ENCODE assay signal across 13 cellular contexts in genomic region chr4:14111730-14112171, GRCh38.
A peak's percentile ranks its signal among the peaks of the same experiment; 100 is the strongest.
DNase-seq lines count a peak whose midpoint lies in the region; ATAC-seq and TF ChIP-seq lines count a peak whose summit lies in the region.
"Had no signal": no experiment of that assay in that cellular context is flagged by ENCODE, and none has a peak within 500 bp of the region (broad histone marks: within the 10 kb centered on the region; RNA-seq: fewer than 3 reads in every experiment).

No MANE protein-coding gene starts in this region.

- no peak for ATAC-seq in HG03139 (IDR thresholded peaks at IDR 0.05; ENCODE audit: unreplicated experiment)
- ATAC-seq: activated CD8-positive, alpha-beta memory T cell treated with anti-CD3 and anti-CD28 coated beads, Interleukin-2, amount 10 ng/mL, durations not matched to agents 7 days and 5 days; activated naive CD8-positive, alpha-beta T cell treated with anti-CD3 and anti-CD28 coated beads, Interleukin-2, amount 50 U/mL, for 24 hours; right cardiac atrium had no signal

- TF ChIP-seq CTCF in HFFc6 (IDR thresholded peaks at IDR 0.05) = no peak

- peaks cover 75% of the 10 kb centered on the region for H3K4me1 Mint-ChIP-seq in HFFc6 (ENCODE audit: low read depth)
- H3K4me1 Mint-ChIP-seq in activated T-helper 2 cell treated with anti-CD3 and anti-CD28 coated beads, Interferon-gamma antibody, Interleukin-2, Interleukin-4, amounts not matched to agents 10 μg/mL and 5 μg/mL and 100 μg/mL, durations not matched to agents 14 hours and 24 hours and 36 hours (ENCODE audit: low read depth) = no peaks in the 10 kb centered on the region
- H3K4me1 Mint-ChIP-seq: activated CD8-positive, alpha-beta memory T cell treated with anti-CD3 and anti-CD28 coated beads, Interleukin-2, amount 10 ng/mL, durations not matched to agents 7 days and 5 days; activated naive CD8-positive, alpha-beta T cell treated with anti-CD3 and anti-CD28 coated beads, Interleukin-2, amount 50 U/mL, for 24 hours had no signal

- peaks cover 61% of the 10 kb centered on the region for H3K36me3 Mint-ChIP-seq in HFFc6 (ENCODE audit: low read depth)
- H3K36me3 Mint-ChIP-seq in activated T-helper 2 cell treated with anti-CD3 and anti-CD28 coated beads, Interferon-gamma antibody, Interleukin-2, Interleukin-4, amounts not matched to agents 10 μg/mL and 5 μg/mL and 100 μg/mL, durations not matched to agents 14 hours and 24 hours and 36 hours (ENCODE audit: low read depth) = no peaks in the 10 kb centered on the region
- H3K36me3 Mint-ChIP-seq: activated CD8-positive, alpha-beta memory T cell treated with anti-CD3 and anti-CD28 coated beads, Interleukin-2, amount 10 ng/mL, durations not matched to agents 7 days and 5 days had no signal

- peak overlapping the region; percentile 94 for H3K4me3 Mint-ChIP-seq in HFFc6
- H3K4me3 Mint-ChIP-seq in activated T-helper 2 cell treated with anti-CD3 and anti-CD28 coated beads, Interferon-gamma antibody, Interleukin-2, Interleukin-4, amounts not matched to agents 10 μg/mL and 5 μg/mL and 100 μg/mL, durations not matched to agents 14 hours and 24 hours and 36 hours (ENCODE audit: low read depth) = no peak overlapping the region
- H3K4me3 Mint-ChIP-seq: activated CD8-positive, alpha-beta memory T cell treated with anti-CD3 and anti-CD28 coated beads, Interleukin-2, amount 10 ng/mL, durations not matched to agents 7 days and 5 days; activated naive CD8-positive, alpha-beta T cell treated with anti-CD3 and anti-CD28 coated beads, Interleukin-2, amount 50 U/mL, for 24 hours had no signal

- peak overlapping the region; percentile 97 for H3K27ac Mint-ChIP-seq in HFFc6
- H3K27ac Mint-ChIP-seq in activated T-helper 2 cell treated with anti-CD3 and anti-CD28 coated beads, Interferon-gamma antibody, Interleukin-2, Interleukin-4, amounts not matched to agents 10 μg/mL and 5 μg/mL and 100 μg/mL, durations not matched to agents 14 hours and 24 hours and 36 hours = no peak overlapping the region
- H3K27ac Mint-ChIP-seq: activated CD8-positive, alpha-beta memory T cell treated with anti-CD3 and anti-CD28 coated beads, Interleukin-2, amount 10 ng/mL, durations not matched to agents 7 days and 5 days; activated naive CD8-positive, alpha-beta T cell treated with anti-CD3 and anti-CD28 coated beads, Interleukin-2, amount 50 U/mL, for 24 hours had no signal

- peak; percentile 99 for DNase-seq in HFFc6
- peak; percentile 94 for DNase-seq in T1000 (lab: John Stamatoyannopoulos, UW)
- peak; percentile 52 for DNase-seq in fibroblast of peridontal ligament (ENCODE audit: extremely low read depth)
- DNase-seq in superior temporal gyrus (ENCODE audit: extremely low spot score) = peak; percentile 47
- no peak for DNase-seq in stimulated activated CD4-positive, alpha-beta T cell treated with anti-CD3 and anti-CD28 coated beads, Interleukin-2, amount 100 ng/mL, for 24 hours
- no peak for DNase-seq in activated T-helper 2 cell treated with anti-CD3 and anti-CD28 coated beads, Interferon-gamma antibody, Interleukin-2, Interleukin-4, amounts not matched to agents 10 μg/mL and 5 μg/mL and 100 μg/mL, durations not matched to agents 14 hours and 24 hours and 36 hours (ENCODE audit: low spot score)
- no peak for DNase-seq in putamen (ENCODE audit: low spot score)
- DNase-seq: activated CD8-positive, alpha-beta memory T cell treated with anti-CD3 and anti-CD28 coated beads, Interleukin-2, amount 10 ng/mL, durations not matched to agents 7 days and 5 days; activated naive CD8-positive, alpha-beta T cell treated with anti-CD3 and anti-CD28 coated beads, Interleukin-2, amount 50 U/mL, for 24 hours; KG1; Peyer's patch; right cardiac atrium had no signal

- intact Hi-C loops in activated T-helper 2 cell treated with anti-CD3 and anti-CD28 coated beads, Interferon-gamma antibody, Interleukin-2, Interleukin-4, amounts not matched to agents 10 μg/mL and 5 μg/mL and 100 μg/mL, durations not matched to agents 14 hours and 24 hours and 36 hours (cut with micrococcal nuclease) = no loop called here

- H3K27me3 Mint-ChIP-seq in HFFc6 (ENCODE audit: insufficient read depth) = no peaks in the 10 kb centered on the region
- no peaks in the 10 kb centered on the region for H3K27me3 Mint-ChIP-seq in activated T-helper 2 cell treated with anti-CD3 and anti-CD28 coated beads, Interferon-gamma antibody, Interleukin-2, Interleukin-4, amounts not matched to agents 10 μg/mL and 5 μg/mL and 100 μg/mL, durations not matched to agents 14 hours and 24 hours and 36 hours (ENCODE audit: low read depth)
- H3K27me3 Mint-ChIP-seq: activated CD8-positive, alpha-beta memory T cell treated with anti-CD3 and anti-CD28 coated beads, Interleukin-2, amount 10 ng/mL, durations not matched to agents 7 days and 5 days had no signal

- peaks cover 12% of the 10 kb centered on the region for H3K9me3 Mint-ChIP-seq in HFFc6
- no peaks in the 10 kb centered on the region for H3K9me3 Mint-ChIP-seq in activated T-helper 2 cell treated with anti-CD3 and anti-CD28 coated beads, Interferon-gamma antibody, Interleukin-2, Interleukin-4, amounts not matched to agents 10 μg/mL and 5 μg/mL and 100 μg/mL, durations not matched to agents 14 hours and 24 hours and 36 hours

Comparison
In these comparisons a context has a peak if more than half of its experiments do, and no peak if none do; other contexts are left out.
1. DNase-seq: peak in HFFc6 (single experiment), T1000 (single experiment), fibroblast of peridontal ligament (single experiment) and superior temporal gyrus (single experiment); none in stimulated activated CD4-positive, alpha-beta T cell treated with anti-CD3 and anti-CD28 coated beads, Interleukin-2, amount 100 ng/mL, for 24 hours (0 of 2), activated T-helper 2 cell treated with anti-CD3 and anti-CD28 coated beads, Interferon-gamma antibody, Interleukin-2, Interleukin-4, amounts not matched to agents 10 μg/mL and 5 μg/mL and 100 μg/mL, durations not matched to agents 14 hours and 24 hours and 36 hours (single experiment) and putamen (single experiment).